Comparison of ENCODE assay signal across 20 cellular contexts in the genomic region with DNA sequence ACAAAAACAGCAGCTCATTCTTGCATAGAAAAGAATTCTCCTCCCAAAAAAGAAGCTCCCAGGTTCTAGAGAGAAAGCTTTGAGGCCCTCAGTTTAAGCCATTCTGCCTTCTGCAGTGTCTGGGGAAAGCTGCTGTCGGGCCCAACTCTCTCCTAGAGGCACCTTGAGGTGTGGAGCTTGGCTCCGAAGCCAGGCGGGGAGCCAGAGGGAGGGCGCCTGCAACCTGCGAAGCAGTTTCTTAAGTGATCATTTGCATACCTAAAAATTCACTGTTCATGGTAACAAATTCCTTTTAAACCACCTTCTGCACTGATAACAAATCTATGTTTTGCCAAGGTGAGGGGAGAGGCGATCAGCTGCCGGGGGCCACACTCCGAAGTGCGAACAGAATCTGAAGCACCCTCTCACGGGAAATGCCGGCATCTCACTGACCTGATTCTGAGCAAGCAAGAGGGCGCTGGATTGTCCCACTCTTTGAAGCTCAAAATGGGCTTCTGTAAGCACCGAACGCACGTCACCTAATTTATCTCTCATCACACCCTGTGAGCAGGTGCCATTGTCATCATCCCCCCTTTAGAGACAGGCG.
DNase-seq lines count a peak whose midpoint lies in the region; ATAC-seq, FAIRE-seq and TF ChIP-seq lines count a peak whose summit lies in the region.
"Had no signal": no experiment of that assay in that cellular context is flagged by ENCODE, and none has a peak within 500 bp of the region (broad histone marks: within the 10 kb centered on the region; RNA-seq: fewer than 3 reads in every experiment).

No MANE protein-coding gene starts in this region.

- no peaks in the 10 kb centered on the region for H3K9me3 ChIP-seq in kidney (ENCODE audit: control insufficient read depth in 1 of 2, low read length in 2 of 2)
- H3K9me3 ChIP-seq: BE2C had no signal

- no peak overlapping the region for H3K27ac Mint-ChIP-seq in activated CD4-positive, alpha-beta T cell treated with anti-CD3 and anti-CD28 coated beads, Interleukin-2, amount 10 ng/mL, durations not matched to agents 7 days and 5 days
- no peak overlapping the region for H3K27ac Mint-ChIP-seq in T-helper 2 cell treated with Interferon-gamma antibody and Interleukin-4, amounts not matched to agents 5 μg/mL and 100 μg/mL, for 36 hours
- H3K27ac Mint-ChIP-seq: CD8-positive, alpha-beta T cell had no signal

- H3K36me3 ChIP-seq in H7 (replicated peaks; ENCODE audit: control insufficient read depth, insufficient read depth, low read length) (no peaks in the 10 kb centered on the region), kidney (ENCODE audit: control insufficient read depth in 1 of 2, insufficient read depth in 2 of 2, low read length in 2 of 2) (no peaks in the 10 kb centered on the region)
- H3K36me3 ChIP-seq: BE2C had no signal

- H3K9ac ChIP-seq in kidney (ENCODE audit: low read length in 2 of 2) = no peak overlapping the region

- no peak overlapping the region for H3K27ac ChIP-seq in kidney (ENCODE audit: low read depth in 2 of 2, low read length in 2 of 2)
- H3K27ac ChIP-seq: PC-9, SK-N-MC had no signal

- no peak overlapping the region for H3K4me3 Mint-ChIP-seq in activated CD4-positive, alpha-beta T cell treated with anti-CD3 and anti-CD28 coated beads, Interleukin-2, amount 10 ng/mL, durations not matched to agents 7 days and 5 days
- no peak overlapping the region for H3K4me3 Mint-ChIP-seq in T-helper 2 cell treated with Interferon-gamma antibody and Interleukin-4, amounts not matched to agents 5 μg/mL and 100 μg/mL, for 36 hours
- H3K4me3 Mint-ChIP-seq: CD8-positive, alpha-beta T cell had no signal

- intact Hi-C loops in kidney (cut with DNase I) (no loop called here), posterior vena cava (cut with DNase I) (no loop called here)

- H3K36me3 Mint-ChIP-seq in activated CD4-positive, alpha-beta T cell treated with anti-CD3 and anti-CD28 coated beads, Interleukin-2, amount 10 ng/mL, durations not matched to agents 7 days and 5 days (ENCODE audit: low read depth) = no peaks in the 10 kb centered on the region
- H3K36me3 Mint-ChIP-seq in T-helper 2 cell treated with Interferon-gamma antibody and Interleukin-4, amounts not matched to agents 5 μg/mL and 100 μg/mL, for 36 hours (ENCODE audit: low read depth) = no peaks in the 10 kb centered on the region
- H3K36me3 Mint-ChIP-seq: CD8-positive, alpha-beta T cell had no signal

- no peaks in the 10 kb centered on the region for H3K4me1 Mint-ChIP-seq in activated CD4-positive, alpha-beta T cell treated with anti-CD3 and anti-CD28 coated beads, Interleukin-2, amount 10 ng/mL, durations not matched to agents 7 days and 5 days
- no peaks in the 10 kb centered on the region for H3K4me1 Mint-ChIP-seq in T-helper 2 cell treated with Interferon-gamma antibody and Interleukin-4, amounts not matched to agents 5 μg/mL and 100 μg/mL, for 36 hours (ENCODE audit: low read depth)

- DNase-seq in D341Med (ENCODE audit: low spot score) (peak; percentile 9), H7 (peak; percentile 46), kidney (peak; percentile 58), posterior vena cava (ENCODE audit: low spot score) (peak; percentile 51), left lobe of liver (ENCODE audit: low spot score) (no peak), T1000 (lab: John Stamatoyannopoulos, UW) (no peak)
- no peak for DNase-seq in activated CD4-positive, alpha-beta T cell treated with anti-CD3 and anti-CD28 coated beads, Interleukin-2, amount 10 ng/mL, durations not matched to agents 7 days and 5 days
- DNase-seq in T-helper 2 cell treated with Interferon-gamma antibody and Interleukin-4, amounts not matched to agents 5 μg/mL and 100 μg/mL, for 36 hours (ENCODE audit: low spot score) = no peak
- DNase-seq: BE2C, DMS79 treated with DMSO at 0.1 percent for 48 hours, GDM1, GOT3, KBM-7, NCI-H1436, NCI-H2029 treated with DMSO at 0.1 percent for 48 hours, NCI-H524, PC-9 had no signal

- no peak for FAIRE-seq in kidney (lab: Jason Lieb, UNC)
- FAIRE-seq: GM12878 had no signal

- H3K9me3 Mint-ChIP-seq in activated CD4-positive, alpha-beta T cell treated with anti-CD3 and anti-CD28 coated beads, Interleukin-2, amount 10 ng/mL, durations not matched to agents 7 days and 5 days = no peaks in the 10 kb centered on the region
- H3K9me3 Mint-ChIP-seq in T-helper 2 cell treated with Interferon-gamma antibody and Interleukin-4, amounts not matched to agents 5 μg/mL and 100 μg/mL, for 36 hours = no peaks in the 10 kb centered on the region
- H3K9me3 Mint-ChIP-seq: CD8-positive, alpha-beta T cell had no signal

- no peak for ATAC-seq in left lobe of liver
- ATAC-seq: CD8-positive, alpha-beta T cell; GM12878 had no signal

- CTCF ChIA-PET in activated CD4-positive, alpha-beta T cell treated with anti-CD3 and anti-CD28 coated beads, Interleukin-2, amount 10 ng/mL, durations not matched to agents 7 days and 5 days (lab: Charles Lee) = no interaction called here

- peaks cover 14% of the 10 kb centered on the region for H3K27me3 Mint-ChIP-seq in activated CD4-positive, alpha-beta T cell treated with anti-CD3 and anti-CD28 coated beads, Interleukin-2, amount 10 ng/mL, durations not matched to agents 7 days and 5 days
- peaks cover 22% of the 10 kb centered on the region for H3K27me3 Mint-ChIP-seq in T-helper 2 cell treated with Interferon-gamma antibody and Interleukin-4, amounts not matched to agents 5 μg/mL and 100 μg/mL, for 36 hours (ENCODE audit: low read depth)

- H3K4me3 ChIP-seq in H7 (ENCODE audit: insufficient read depth, low read depth, low read length) (no peak overlapping the region), kidney (ENCODE audit: low read length in 2 of 2) (no peak overlapping the region)
- H3K4me3 ChIP-seq: GM12878, PC-9, SK-N-MC had no signal

- POLR2A ChIA-PET in activated CD4-positive, alpha-beta T cell treated with anti-CD3 and anti-CD28 coated beads, Interleukin-2, amount 10 ng/mL, durations not matched to agents 7 days and 5 days (lab: Charles Lee) = no interaction called here

- no peak for TF ChIP-seq CTCF in kidney (IDR thresholded peaks at IDR 0.05; ENCODE audit: borderline replicate concordance, extremely low read depth, insufficient read depth)

- no peaks in the 10 kb centered on the region for H3K4me1 ChIP-seq in kidney (ENCODE audit: control insufficient read depth in 1 of 2, insufficient read depth in 1 of 2, low read depth in 1 of 2, low read length in 2 of 2)
- H3K4me1 ChIP-seq: BE2C had no signal

- H3K27me3 ChIP-seq in H7 (ENCODE audit: control insufficient read depth, insufficient read depth, low read length) = no peaks in the 10 kb centered on the region
- H3K27me3 ChIP-seq: BE2C had no signal

Comparison
In these comparisons a context has a peak if more than half of its experiments do, and no peak if none do; other contexts are left out.
1. DNase-seq: peak in D341Med (single experiment), H7 (single experiment), kidney (single experiment) and posterior vena cava (single experiment); none in activated CD4-positive, alpha-beta T cell treated with anti-CD3 and anti-CD28 coated beads, Interleukin-2, amount 10 ng/mL, durations not matched to agents 7 days and 5 days (single experiment), left lobe of liver (single experiment), T-helper 2 cell treated with Interferon-gamma antibody and Interleukin-4, amounts not matched to agents 5 μg/mL and 100 μg/mL, for 36 hours (single experiment) and T1000 (single experiment).